In genomic region chr18:61924550-61924949, GRCh38 we compare ENCODE assay signal across 1 cellular context.
TF ChIP-seq lines count a peak whose summit lies in the region.

No MANE protein-coding gene starts in this region.

TF ChIP-seq in GM12878, 131 proteins besides CTCF, POLR2A, EP300 and RAD21 (continued from another document):
- TF ChIP-seq MLLT1 (IDR thresholded peaks at IDR 0.05) (no peak), MEF2A (IDR thresholded peaks at IDR 0.05; ENCODE audit: insufficient read depth, low read depth, low read length) (no peak), SIN3A (IDR thresholded peaks at IDR 0.05; ENCODE audit: low read depth, low read length) (no peak), ZBTB33 (IDR thresholded peaks at IDR 0.05) (no peak), MTA3 (IDR thresholded peaks at IDR 0.05; ENCODE audit: borderline replicate concordance, low read length) (no peak)
